Comparison of ENCODE assay signal across 34 cellular contexts in genomic region chr16:72384651-72385050, GRCh38.
"Had no signal": no experiment of that assay in that cellular context is flagged by ENCODE, and none has a peak within 500 bp of the region (broad histone marks: within the 10 kb centered on the region; RNA-seq: fewer than 3 reads in every experiment).

No MANE protein-coding gene starts in this region.

- FAIRE-seq: astrocyte, bronchial epithelial cell had no signal

- DNase-seq: activated effector memory CD4-positive, alpha-beta T cell treated with anti-CD3 and anti-CD28 coated beads, Interleukin-2, amount 50 U/mL, for 16 hours; activated effector memory CD4-positive, alpha-beta T cell treated with Interleukin-2 at 50 U/mL for 16 hours; activated gamma-delta T cell; activated gamma-delta T cell treated with Interleukin-2 at 50 U/mL for 16 hours; activated naive CD4-positive, alpha-beta T cell; activated naive CD4-positive, alpha-beta T cell treated with anti-CD3 and anti-CD28 coated beads for 36 hours; activated naive CD4-positive, alpha-beta T cell treated with anti-CD3 and anti-CD28 coated beads, Interleukin-2, amount 10 ng/mL, durations not matched to agents 7 days and 5 days; activated naive CD4-positive, alpha-beta T cell treated with anti-CD3 and anti-CD28 coated beads, Interleukin-2, amount 50 U/mL, for 16 hours; activated naive CD4-positive, alpha-beta T cell treated with Interleukin-2 at 50 U/mL for 16 hours; activated naive CD8-positive, alpha-beta T cell treated with anti-CD3 and anti-CD28 coated beads for 36 hours; activated naive CD8-positive, alpha-beta T cell treated with anti-CD3 and anti-CD28 coated beads, Interleukin-2, amount 10 ng/mL, durations not matched to agents 7 days and 5 days; activated naive CD8-positive, alpha-beta T cell treated with anti-CD3 and anti-CD28 coated beads, Interleukin-2, amount 50 U/mL, for 24 hours; activated T-cell treated with anti-CD3 and anti-CD28 coated beads, Interleukin-2, amount 50 U/mL, for 1 hour; activated T-cell treated with anti-CD3 and anti-CD28 coated beads, Interleukin-2, amount 50 U/mL, for 24 hours; activated T-cell treated with anti-CD3 and anti-CD28 coated beads, Interleukin-2, amount 50 U/mL, for 4 hours; activated T-cell treated with anti-CD3 and anti-CD28 coated beads, Interleukin-2, amount 50 U/mL, for 48 hours; activated T-cell treated with anti-CD3 and anti-CD28 coated beads, Interleukin-2, amount 50 U/mL, for 72 hours; adrenal gland; amniotic stem cell; amygdala; anterior cingulate cortex; aorta; body of pancreas; brain microvascular endothelial cell; caudate nucleus; central memory CD4-positive, alpha-beta T cell; cerebellar nuclear complex had no signal

- H3K4me3 ChIP-seq: adrenal gland, ascending aorta, body of pancreas, breast epithelium, cardiac muscle cell had no signal

- H3K36me3 ChIP-seq: adrenal gland, ascending aorta, brain microvascular endothelial cell, breast epithelium, cardiac muscle cell had no signal

- H3K27me3 ChIP-seq: adrenal gland, ascending aorta, body of pancreas, brain microvascular endothelial cell, breast epithelium, cardiac muscle cell had no signal

- H3K27ac ChIP-seq: adrenal gland, ascending aorta, body of pancreas, brain microvascular endothelial cell, breast epithelium, cardiac muscle cell had no signal

- H3K4me1 ChIP-seq: adrenal gland, ascending aorta, body of pancreas, breast epithelium had no signal

- ATAC-seq: activated naive CD4-positive, alpha-beta T cell treated with anti-CD3 and anti-CD28 coated beads, Interleukin-2, amount 50 U/mL, for 72 hours; activated naive CD8-positive, alpha-beta T cell treated with anti-CD3 and anti-CD28 coated beads, Interleukin-2, amount 50 U/mL, for 24 hours; activated T-cell treated with anti-CD3 and anti-CD28 coated beads, Interleukin-2, amount 50 U/mL, for 4 hours; activated T-cell treated with anti-CD3 and anti-CD28 coated beads, Interleukin-2, amount 50 U/mL, for 72 hours; activated T-helper 17 cell treated with anti-CD3 and anti-CD28 coated beads, Interleukin-2, amount 50 U/mL, for 72 hours; body of pancreas had no signal
